ENCODE assay signal across 18 cellular contexts in the genomic region with DNA sequence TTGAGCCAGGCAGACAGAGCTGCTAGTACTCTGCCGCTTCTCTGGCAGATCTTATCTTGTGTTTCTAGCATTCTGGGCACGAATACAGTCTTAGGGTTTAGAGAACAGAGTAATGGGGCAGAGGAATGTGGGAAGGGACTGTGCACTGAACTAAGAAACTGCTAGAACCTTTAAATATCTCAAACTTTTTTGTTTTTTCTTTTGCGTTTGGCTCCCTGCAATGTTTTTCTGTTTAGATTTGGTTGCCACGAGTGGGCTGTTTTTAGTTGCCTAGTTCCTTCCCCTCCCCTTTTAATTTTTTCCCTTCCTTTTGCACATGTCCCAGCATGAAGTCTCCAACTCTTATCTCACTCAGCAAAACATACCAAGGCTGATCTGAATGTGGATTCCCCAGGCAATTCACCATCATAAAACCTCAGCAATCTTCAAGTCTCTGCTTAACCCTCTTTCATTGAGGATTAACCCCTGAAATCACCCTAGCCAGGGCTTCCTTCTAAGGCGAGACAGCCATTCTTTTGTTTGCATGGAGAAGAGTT. TPM values are rescaled to one million over a fixed set of nuclear protein-coding genes. Genes with fewer than 3 reads are reported as not detected.
A peak's percentile ranks its signal among the peaks of the same experiment; 100 is the strongest.
DNase-seq lines count a peak whose midpoint lies in the region; ATAC-seq and TF ChIP-seq lines count a peak whose summit lies in the region.
"Had no signal": no experiment of that assay in that cellular context is flagged by ENCODE, and none has a peak within 500 bp of the region (broad histone marks: within the 10 kb centered on the region; RNA-seq: fewer than 3 reads in every experiment).

No MANE protein-coding gene starts in this region.

- H3K4me1 ChIP-seq in ascending aorta: peaks cover 0 to 14% of the 10 kb centered on the region in 2 donors
- H3K4me1 ChIP-seq in thoracic aorta (ENCODE audit: control insufficient read depth in 1 of 2, low read depth in 2 of 2): peaks cover 7 to 30% of the 10 kb centered on the region in 2 donors
- peaks cover 23% of the 10 kb centered on the region for H3K4me1 ChIP-seq in osteoblast (ENCODE audit: insufficient read depth, low read length)
- peaks cover 34 to 43% (median 37%) of the 10 kb centered on the region in 4 donors for H3K4me1 ChIP-seq in esophagus muscularis mucosa

- no peak overlapping the region for H2AFZ ChIP-seq in osteoblast (ENCODE audit: low read length)

- TF ChIP-seq EP300 in esophagus muscularis mucosa (IDR thresholded peaks at IDR 0.05): no peak

- no peaks in the 10 kb centered on the region for H4K20me1 ChIP-seq in osteoblast (ENCODE audit: insufficient read depth, low read length)

- H3K9me3 ChIP-seq in ascending aorta: no peaks in the 10 kb centered on the region
- H3K9me3 ChIP-seq in thoracic aorta: no peaks in the 10 kb centered on the region
- H3K9me3 ChIP-seq in osteoblast (ENCODE audit: low read depth, low read length): no peaks in the 10 kb centered on the region
- H3K9me3 ChIP-seq in esophagus muscularis mucosa: no peaks in the 10 kb centered on the region

- ATAC-seq in thoracic aorta (ENCODE audit: insufficient number of reproducible peaks, low FRiP score, low read depth) (no peak), HG02884 (IDR thresholded peaks at IDR 0.05; ENCODE audit: unreplicated experiment) (no peak)
- ATAC-seq: GM12878; stimulated activated naive CD8-positive, alpha-beta T cell treated with anti-CD3 and anti-CD28 coated beads, Interleukin-15, Interleukin-2, amounts not matched to agents 100 U/mL and 50 U/mL, for 24 hours had no signal

- DNase-seq in DMS 273 (lab: John Stamatoyannopoulos, UW; ENCODE audit: unreplicated experiment) (peak; percentile 15), DMS 273 treated with DMSO at 0.1 percent for 48 hours (lab: John Stamatoyannopoulos, UW) (no peak), ascending aorta (ENCODE audit: low spot score in 2 of 2) (no peak), inferior parietal cortex (ENCODE audit: extremely low spot score) (peak; percentile 5), thoracic aorta (ENCODE audit: low spot score) (no peak), osteoblast (ENCODE audit: insufficient read length, low spot score, missing footprints) (no peak), esophagus muscularis mucosa (ENCODE audit: extremely low spot score) (no peak)
- DNase-seq: 8988T; activated B cell treated with CpG ODN at 0.5 μM for 24 hours; activated T-cell treated with anti-CD3 and anti-CD28 coated beads, Interleukin-2, amount 50 U/mL, for 48 hours; central memory CD4-positive, alpha-beta T cell; KG1; kidney; NCI-H2107; stimulated activated naive CD8-positive, alpha-beta T cell treated with anti-CD3 and anti-CD28 coated beads, Interleukin-15, Interleukin-2, amounts not matched to agents 100 U/mL and 50 U/mL, for 24 hours had no signal

- 21% methylated on average over 5 of the region's 5 CpGs for WGBS in esophagus muscularis mucosa

- peaks cover 11% of the 10 kb centered on the region for H3K79me2 ChIP-seq in osteoblast (ENCODE audit: insufficient read depth, low read length)

- no peak overlapping the region for H3K4me2 ChIP-seq in osteoblast (ENCODE audit: insufficient read depth, low read length)

- H3K36me3 ChIP-seq in ascending aorta (no peaks in the 10 kb centered on the region), thoracic aorta (no peaks in the 10 kb centered on the region), osteoblast (ENCODE audit: insufficient read depth, low read length) (no peaks in the 10 kb centered on the region), esophagus muscularis mucosa (no peaks in the 10 kb centered on the region)

- H3K4me3 ChIP-seq in ascending aorta: peak overlapping the region in 1 of 2 donors; percentile 78
- peak overlapping the region; percentile 91 for H3K4me3 ChIP-seq in thoracic aorta
- H3K4me3 ChIP-seq in osteoblast (ENCODE audit: insufficient read depth, low read length): no peak overlapping the region
- H3K4me3 ChIP-seq in esophagus muscularis mucosa: no peak overlapping the region
- H3K4me3 ChIP-seq: GM12878 had no signal

- intact Hi-C loops in ascending aorta (cut with DNase I) (no loop called here), esophagus muscularis mucosa (cut with DNase I) (loop anchor here (5.0 kb wide), 2 partner anchors 38 to 128 kb away; no protein-coding TSS in a partner anchor)

- H3K27ac ChIP-seq in ascending aorta: peak overlapping the region; percentile 85 to 88
- peak overlapping the region; percentile 52 to 87 for H3K27ac ChIP-seq in thoracic aorta
- no peak overlapping the region for H3K27ac ChIP-seq in osteoblast (ENCODE audit: low read depth, low read length)
- H3K27ac ChIP-seq in esophagus muscularis mucosa (replicated peaks in 1 of 4): peak overlapping the region in 1 of 4 donors; percentile 13
- H3K27ac ChIP-seq: RWPE1 had no signal

- TF ChIP-seq CTCF in ascending aorta (IDR thresholded peaks at IDR 0.05): no peak
- no peak for TF ChIP-seq CTCF in thoracic aorta (IDR thresholded peaks at IDR 0.05)
- no peak for TF ChIP-seq CTCF in osteoblast (IDR thresholded peaks at IDR 0.05; ENCODE audit: extremely low read depth, low read depth, low read length)
- no peak for TF ChIP-seq CTCF in esophagus muscularis mucosa (IDR thresholded peaks at IDR 0.05)

- H3K27me3 ChIP-seq in ascending aorta (no peaks in the 10 kb centered on the region), thoracic aorta (replicated peaks; ENCODE audit: insufficient read depth) (no peaks in the 10 kb centered on the region), osteoblast (ENCODE audit: insufficient read depth, low read length) (peaks cover 75% of the 10 kb centered on the region), esophagus muscularis mucosa (peaks cover 0 to 38% (median 20%) of the 10 kb centered on the region in 4 donors)

- TF ChIP-seq POLR2A in esophagus muscularis mucosa (IDR thresholded peaks at IDR 0.05; ENCODE audit: low read depth): no peak

RNA-seq across cellular contexts. Expression of a gene that starts 3.1 kb away (rescaled TPM):
- 79.1 TPM for total RNA-seq in ascending aorta
- total RNA-seq in thoracic aorta: 100 to 1,000 TPM in 1 of 2 donors, 10 to 100 TPM in 1; 10.7 to 160 TPM
- total RNA-seq in osteoblast: 3.2 and 3.6 TPM in 2 replicates
- total RNA-seq in esophagus muscularis mucosa: 10 to 100 TPM in 1 of 4 donors, 1 to 10 TPM in 3; 2.9 to 29.7 (median 3.7) TPM

Comparison
In these comparisons a context has a peak if more than half of its experiments do, and no peak if none do; other contexts are left out.
1. DNase-seq: peak in DMS 273 (single experiment) and inferior parietal cortex (single experiment); none in DMS 273 treated with DMSO at 0.1 percent for 48 hours (single experiment), ascending aorta (0 of 2), thoracic aorta (single experiment), osteoblast (single experiment) and esophagus muscularis mucosa (single experiment).